8 cellular contexts compared by ENCODE assay signal in genomic region chr6:159762681-159763293, GRCh38. TPM values are rescaled to one million over a fixed set of nuclear protein-coding genes. Genes with fewer than 3 reads are reported as not detected.
DNase-seq lines count a peak whose midpoint lies in the region; ATAC-seq lines count a peak whose summit lies in the region.

No MANE protein-coding gene starts in this region.

- H4K91ac ChIP-seq in trophoblast cell (ENCODE audit: low read depth, low read length), result peak overlapping the region; percentile 90

- H3K9ac ChIP-seq in trophoblast cell (ENCODE audit: low read length), result peak overlapping the region; percentile 55

- H3K79me1 ChIP-seq in trophoblast cell (ENCODE audit: low read length), result peaks cover 20% of the 10 kb centered on the region

- no peaks in the 10 kb centered on the region for H3K9me3 Mint-ChIP-seq in activated T-cell treated with anti-CD3 and anti-CD28 coated beads, Interleukin-2, amount 50 U/mL, for 4 hours

- no CpG with 5 or more reads among the region's 16 CpGs for WGBS in trophoblast cell (ENCODE audit: extremely low coverage, insufficient coverage, insufficient read length)

- peak overlapping the region; percentile 33 for H4K8ac ChIP-seq in trophoblast cell (ENCODE audit: low read depth, low read length)

- no peaks in the 10 kb centered on the region for H3K27me3 Mint-ChIP-seq in activated T-cell treated with anti-CD3 and anti-CD28 coated beads, Interleukin-2, amount 50 U/mL, for 4 hours (ENCODE audit: low read depth)

- H3K23ac ChIP-seq in trophoblast cell (ENCODE audit: low read length), result no peak overlapping the region

- peak overlapping the region; percentile 28 for H2AFZ ChIP-seq in trophoblast cell (ENCODE audit: insufficient read depth, low read length, poor library complexity)

- H3K18ac ChIP-seq in trophoblast cell (ENCODE audit: low read length), result peak overlapping the region; percentile 58

- ATAC-seq in activated T-cell treated with anti-CD3 and anti-CD28 coated beads, Interleukin-2, amount 50 U/mL, for 4 hours, result no peak
- peak; percentile 3 for ATAC-seq in HG03571 (IDR thresholded peaks at IDR 0.05; ENCODE audit: unreplicated experiment)

- peak overlapping the region; percentile 34 for H2BK12ac ChIP-seq in trophoblast cell (ENCODE audit: low read length)

- H2BK120ac ChIP-seq in trophoblast cell (ENCODE audit: insufficient read depth, low read length, poor library complexity), result peak overlapping the region; percentile 65

- peaks cover 18 to 33% of the 10 kb centered on the region in 2 experiments for H3K4me1 ChIP-seq in trophoblast cell (ENCODE audit: control insufficient read depth in 1 of 2, insufficient read depth in 2 of 2, low read length in 2 of 2)

- H3K4me3 Mint-ChIP-seq in activated T-cell treated with anti-CD3 and anti-CD28 coated beads, Interleukin-2, amount 50 U/mL, for 4 hours, result peak overlapping the region; percentile 92

- peak overlapping the region; percentile 15 for H4K12ac ChIP-seq in trophoblast cell (ENCODE audit: low read depth, low read length)

- peak overlapping the region; percentile 84 for H3K4me3 ChIP-seq in trophoblast cell (ENCODE audit: low read depth, low read length)

- H3K14ac ChIP-seq in trophoblast cell (ENCODE audit: low read length), result peak overlapping the region; percentile 77

- peak overlapping the region; percentile 26 for H3K27ac ChIP-seq in trophoblast cell (ENCODE audit: low read depth, low read length)

- no peaks in the 10 kb centered on the region for H3K9me3 ChIP-seq in trophoblast cell (ENCODE audit: insufficient read depth, low read depth, low read length)

- no peak for DNase-seq in activated T-cell treated with anti-CD3 and anti-CD28 coated beads, Interleukin-2, amount 50 U/mL, for 4 hours
- DNase-seq in activated T-cell treated with anti-CD3 and anti-CD28 coated beads for 4 hours (no peak), glomerular visceral epithelial cell (ENCODE audit: extremely low spot score) (peak; percentile 10), trophoblast cell (peak; percentile 46 to 64), HK-2 (ENCODE audit: unreplicated experiment) (no peak), GOT3 (lab: John Stamatoyannopoulos, UW) (no peak)
- peak; percentile 21 for DNase-seq in activated CD8-positive, alpha-beta memory T cell treated with anti-CD3 and anti-CD28 coated beads, Interleukin-2, amount 50 U/mL, for 4 hours

- H3K36me3 ChIP-seq in trophoblast cell (ENCODE audit: control insufficient read depth in 1 of 2, insufficient read depth in 2 of 2, low read length in 2 of 2), result peaks cover 28 to 45% of the 10 kb centered on the region in 2 experiments

- peak overlapping the region; percentile 70 for H3K4me2 ChIP-seq in trophoblast cell (ENCODE audit: low read length)

- peak overlapping the region; percentile 70 for H2BK5ac ChIP-seq in trophoblast cell (ENCODE audit: low read depth, low read length, poor library complexity)

- peak overlapping the region; percentile 63 for H2AK5ac ChIP-seq in trophoblast cell (ENCODE audit: low read length)

- H3K4ac ChIP-seq in trophoblast cell (ENCODE audit: low read depth, low read length), result peak overlapping the region; percentile 59

- H3K4me1 Mint-ChIP-seq in activated T-cell treated with anti-CD3 and anti-CD28 coated beads, Interleukin-2, amount 50 U/mL, for 4 hours (ENCODE audit: low read depth), result peaks cover 27% of the 10 kb centered on the region

- H3K27me3 ChIP-seq in trophoblast cell (ENCODE audit: insufficient read depth, low read length), result no peaks in the 10 kb centered on the region

- H3K79me2 ChIP-seq in trophoblast cell (ENCODE audit: control insufficient read depth, insufficient read depth, low read length, poor library complexity), result peaks cover 14% of the 10 kb centered on the region

- H3K36me3 Mint-ChIP-seq in activated T-cell treated with anti-CD3 and anti-CD28 coated beads, Interleukin-2, amount 50 U/mL, for 4 hours (ENCODE audit: insufficient read depth), result peaks cover 20% of the 10 kb centered on the region

RNA-seq across cellular contexts. Expression of gene ACAT2, which starts 0.9 kb away (rescaled TPM):
- 10 to 100 TPM; 37.2 to 49.0 (median 44.1) TPM for total RNA-seq in activated T-cell treated with anti-CD3 and anti-CD28 coated beads, Interleukin-2, amount 50 U/mL, for 4 hours
- polyA plus RNA-seq in trophoblast cell (2013), result 85.5 and 90.6 TPM in 2 replicates

RNA-seq across cellular contexts. Expression of gene TCP1, which starts 26.6 kb away (rescaled TPM):
- total RNA-seq in activated T-cell treated with anti-CD3 and anti-CD28 coated beads, Interleukin-2, amount 50 U/mL, for 4 hours, result 100 to 1,000 TPM; 623 to 691 (median 686) TPM
- 141 and 146 TPM in 2 replicates for polyA plus RNA-seq in trophoblast cell (2013)

RNA-seq across cellular contexts. Expression of gene MRPL18, which starts 27.5 kb away (rescaled TPM):
- 100 to 1,000 TPM in 2 of 3 donors, 10 to 100 TPM in 1; 99.8 to 111 (median 101) TPM for total RNA-seq in activated T-cell treated with anti-CD3 and anti-CD28 coated beads, Interleukin-2, amount 50 U/mL, for 4 hours
- polyA plus RNA-seq in trophoblast cell (2013), result 53.3 and 54.2 TPM in 2 replicates

RNA-seq across cellular contexts. Expression of gene WTAP, which starts 35.5 kb away (rescaled TPM):
- total RNA-seq in activated T-cell treated with anti-CD3 and anti-CD28 coated beads, Interleukin-2, amount 50 U/mL, for 4 hours, result 100 to 1,000 TPM; 103 to 108 (median 104) TPM
- 80.7 and 84.4 TPM in 2 replicates for polyA plus RNA-seq in trophoblast cell (2013)

RNA-seq across cellular contexts. Expression of gene PNLDC1, which starts 37.3 kb away (rescaled TPM):
- 1 to 10 TPM in 1 of 3 donors, under 1 TPM in 2; 0.14 to 2.0 (median 0.30) TPM for total RNA-seq in activated T-cell treated with anti-CD3 and anti-CD28 coated beads, Interleukin-2, amount 50 U/mL, for 4 hours
- 0.37 and 0.43 TPM in 2 replicates for polyA plus RNA-seq in trophoblast cell (2013)

Comparison
In these comparisons a context has a peak if more than half of its experiments do, and no peak if none do; other contexts are left out.
1. DNase-seq: peak in activated CD8-positive, alpha-beta memory T cell treated with anti-CD3 and anti-CD28 coated beads, Interleukin-2, amount 50 U/mL, for 4 hours (single experiment), glomerular visceral epithelial cell (single experiment) and trophoblast cell (2 of 2); none in activated T-cell treated with anti-CD3 and anti-CD28 coated beads, Interleukin-2, amount 50 U/mL, for 4 hours (single experiment), activated T-cell treated with anti-CD3 and anti-CD28 coated beads for 4 hours (single experiment), HK-2 (single experiment) and GOT3 (single experiment).